13 cellular contexts compared by ENCODE assay signal in the genomic region with DNA sequence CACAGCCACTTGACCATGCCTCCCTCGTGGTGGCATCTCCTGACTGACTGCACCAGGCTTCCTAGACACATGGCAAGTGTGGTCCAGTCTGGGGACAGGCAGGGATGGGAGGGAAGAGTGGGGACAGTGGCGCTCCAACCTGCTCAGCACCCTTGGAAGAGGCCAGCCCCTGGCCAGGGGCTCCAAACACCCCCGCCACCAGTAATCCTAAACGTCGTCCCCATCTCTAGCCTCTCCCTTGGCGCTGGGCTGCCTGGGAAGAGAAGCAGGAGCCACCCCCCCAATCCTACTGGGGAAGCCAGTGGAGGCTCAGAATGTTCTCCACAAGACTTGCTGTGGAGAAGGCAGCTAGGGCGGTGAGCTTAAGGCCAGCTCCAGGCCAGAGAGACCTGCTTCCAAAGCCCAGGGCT. TPM values are rescaled to one million over a fixed set of nuclear protein-coding genes. Genes with fewer than 3 reads are reported as not detected.
DNase-seq lines count a peak whose midpoint lies in the region; ATAC-seq and TF ChIP-seq lines count a peak whose summit lies in the region.
"Had no signal": no experiment of that assay in that cellular context is flagged by ENCODE, and none has a peak within 500 bp of the region (broad histone marks: within the 10 kb centered on the region; RNA-seq: fewer than 3 reads in every experiment).

No MANE protein-coding gene starts in this region.

- H3K4me1 ChIP-seq in OCI-LY3 (ENCODE audit: low read length): peaks cover 17% of the 10 kb centered on the region

- peak overlapping the region; percentile 59 for H3K27ac Mint-ChIP-seq in chondrocyte (ENCODE audit: unreplicated experiment)
- H3K27ac Mint-ChIP-seq in stimulated activated effector memory CD8-positive, alpha-beta T cell treated with anti-CD3 and anti-CD28 coated beads, Interleukin-12 subunit alpha, Interleukin-12 subunit beta, amount 100 ng/mL, for 72 hours: peak overlapping the region; percentile 99

- no peak for ATAC-seq in activated T-cell treated with anti-CD3 and anti-CD28 coated beads, Interleukin-2, amount 50 U/mL, for 4 hours
- no peak for ATAC-seq in stimulated activated effector memory CD8-positive, alpha-beta T cell treated with anti-CD3 and anti-CD28 coated beads, Interleukin-12 subunit alpha, Interleukin-12 subunit beta, amount 100 ng/mL, for 72 hours
- ATAC-seq in GM19395 (IDR thresholded peaks at IDR 0.05; ENCODE audit: unreplicated experiment) (no peak), HG02571 (IDR thresholded peaks at IDR 0.05; ENCODE audit: unreplicated experiment) (no peak)

- peak overlapping the region; percentile 91; the same call in 1 of the 2 replicates for H3K9ac ChIP-seq in OCI-LY3 (ENCODE audit: low read length)

- H3K9me3 ChIP-seq in OCI-LY3 (ENCODE audit: insufficient read depth, low read length): no peaks in the 10 kb centered on the region

- peaks cover 15% of the 10 kb centered on the region for H3K4me1 Mint-ChIP-seq in activated T-cell treated with anti-CD3 and anti-CD28 coated beads, Interleukin-2, amount 50 U/mL, for 4 hours (ENCODE audit: low read depth)
- H3K4me1 Mint-ChIP-seq in chondrocyte (ENCODE audit: low read depth): peaks cover 29% of the 10 kb centered on the region
- H3K4me1 Mint-ChIP-seq in stimulated activated effector memory CD8-positive, alpha-beta T cell treated with anti-CD3 and anti-CD28 coated beads, Interleukin-12 subunit alpha, Interleukin-12 subunit beta, amount 100 ng/mL, for 72 hours: peaks cover 68% of the 10 kb centered on the region

- peak overlapping the region; percentile 91 for H3K4me3 ChIP-seq in OCI-LY3 (ENCODE audit: low read length)

- no peak for TF ChIP-seq CTCF in OCI-LY3 (IDR thresholded peaks at IDR 0.05; ENCODE audit: low read depth, low read length)
- no peak for TF ChIP-seq CTCF in chondrocyte (IDR thresholded peaks at IDR 0.05)

- peaks cover 24% of the 10 kb centered on the region for H3K36me3 Mint-ChIP-seq in activated T-cell treated with anti-CD3 and anti-CD28 coated beads, Interleukin-2, amount 50 U/mL, for 4 hours (ENCODE audit: insufficient read depth)
- peaks cover 26% of the 10 kb centered on the region for H3K36me3 Mint-ChIP-seq in chondrocyte (ENCODE audit: low read depth)
- H3K36me3 Mint-ChIP-seq in stimulated activated effector memory CD8-positive, alpha-beta T cell treated with anti-CD3 and anti-CD28 coated beads, Interleukin-12 subunit alpha, Interleukin-12 subunit beta, amount 100 ng/mL, for 72 hours: peaks cover 83% of the 10 kb centered on the region

- peaks cover 69% of the 10 kb centered on the region for H4K20me1 ChIP-seq in OCI-LY3 (ENCODE audit: insufficient read depth, low read length)

- no peak overlapping the region for H2AFZ ChIP-seq in OCI-LY3 (ENCODE audit: low read depth, low read length)

- peak overlapping the region; percentile 99 for H3K4me3 Mint-ChIP-seq in activated T-cell treated with anti-CD3 and anti-CD28 coated beads, Interleukin-2, amount 50 U/mL, for 4 hours
- H3K4me3 Mint-ChIP-seq in chondrocyte (ENCODE audit: unreplicated experiment): no peak overlapping the region
- H3K4me3 Mint-ChIP-seq in stimulated activated effector memory CD8-positive, alpha-beta T cell treated with anti-CD3 and anti-CD28 coated beads, Interleukin-12 subunit alpha, Interleukin-12 subunit beta, amount 100 ng/mL, for 72 hours: peak overlapping the region; percentile 99
- H3K4me3 Mint-ChIP-seq: CD14-positive monocyte had no signal

- H3K27me3 ChIP-seq in OCI-LY3 (ENCODE audit: low read depth, low read length): no peaks in the 10 kb centered on the region

- peaks cover 66% of the 10 kb centered on the region for H3K36me3 ChIP-seq in OCI-LY3 (replicated peaks; ENCODE audit: low read depth, low read length)

- no peaks in the 10 kb centered on the region for H3K27me3 Mint-ChIP-seq in activated T-cell treated with anti-CD3 and anti-CD28 coated beads, Interleukin-2, amount 50 U/mL, for 4 hours (ENCODE audit: low read depth)
- no peaks in the 10 kb centered on the region for H3K27me3 Mint-ChIP-seq in chondrocyte (ENCODE audit: low read depth)

- peak overlapping the region; percentile 87 for H3K4me2 ChIP-seq in OCI-LY3 (ENCODE audit: low read length)

- H3K9me3 Mint-ChIP-seq in activated T-cell treated with anti-CD3 and anti-CD28 coated beads, Interleukin-2, amount 50 U/mL, for 4 hours: no peaks in the 10 kb centered on the region
- no peaks in the 10 kb centered on the region for H3K9me3 Mint-ChIP-seq in chondrocyte (ENCODE audit: low read depth)
- H3K9me3 Mint-ChIP-seq in stimulated activated effector memory CD8-positive, alpha-beta T cell treated with anti-CD3 and anti-CD28 coated beads, Interleukin-12 subunit alpha, Interleukin-12 subunit beta, amount 100 ng/mL, for 72 hours: no peaks in the 10 kb centered on the region

- peak overlapping the region; percentile 78 for H3K27ac ChIP-seq in OCI-LY3 (ENCODE audit: low read length)

- peaks cover 73% of the 10 kb centered on the region for H3K79me2 ChIP-seq in OCI-LY3 (ENCODE audit: low read length)

- no peak for DNase-seq in activated T-cell treated with anti-CD3 and anti-CD28 coated beads, Interleukin-2, amount 50 U/mL, for 4 hours
- DNase-seq in activated T-cell treated with anti-CD3 and anti-CD28 coated beads for 4 hours (no peak), chondrocyte (ENCODE audit: low spot score) (no peak), GM19240 (ENCODE audit: insufficient read length, low spot score) (no peak)
- DNase-seq in stimulated activated effector memory CD8-positive, alpha-beta T cell treated with anti-CD3 and anti-CD28 coated beads, Interleukin-12 subunit alpha, Interleukin-12 subunit beta, amount 100 ng/mL, for 72 hours (ENCODE audit: low spot score in 2 of 2): no peak
- DNase-seq: NCI-H1105 treated with DMSO at 0.1 percent for 48 hours had no signal

RNA-seq across cellular contexts. Expression of a gene that starts 2.7 kb away (rescaled TPM):
- total RNA-seq in activated T-cell treated with anti-CD3 and anti-CD28 coated beads, Interleukin-2, amount 50 U/mL, for 4 hours: 1,000 to 10,000 TPM; 1,683 to 1,753 (median 1,705) TPM
- 537 to 578 TPM (median 548 TPM) in 3 replicates for total RNA-seq in chondrocyte

RNA-seq across cellular contexts. Expression of a gene that starts 12.0 kb away (rescaled TPM):
- 1 to 10 TPM; 2.6 to 2.7 (median 2.7) TPM for total RNA-seq in activated T-cell treated with anti-CD3 and anti-CD28 coated beads, Interleukin-2, amount 50 U/mL, for 4 hours
- 7.2 to 9.9 TPM (median 9.9 TPM) in 3 replicates for total RNA-seq in chondrocyte

RNA-seq across cellular contexts. Expression of a gene that starts 12.5 kb away (rescaled TPM):
- total RNA-seq in activated T-cell treated with anti-CD3 and anti-CD28 coated beads, Interleukin-2, amount 50 U/mL, for 4 hours: 100 to 1,000 TPM in 2 of 3 donors, 10 to 100 TPM in 1; 90.0 to 107 (median 103) TPM
- 61.0 to 66.6 TPM (median 65.3 TPM) in 3 replicates for total RNA-seq in chondrocyte

RNA-seq across cellular contexts. Expression of a gene that starts 27.2 kb away (rescaled TPM):
- 100 to 1,000 TPM; 286 to 342 (median 328) TPM for total RNA-seq in activated T-cell treated with anti-CD3 and anti-CD28 coated beads, Interleukin-2, amount 50 U/mL, for 4 hours
- total RNA-seq in chondrocyte: 59.1 to 116 TPM (median 116 TPM) in 3 replicates

RNA-seq across cellular contexts. Expression of a gene that starts 27.6 kb away (rescaled TPM):
- not detected for total RNA-seq in activated T-cell treated with anti-CD3 and anti-CD28 coated beads, Interleukin-2, amount 50 U/mL, for 4 hours
- total RNA-seq in chondrocyte: not detected in 3 replicates
- total RNA-seq: fibroblast of lung, SK-MEL-5, urinary bladder had no signal
